Comparison of ENCODE assay signal across 19 cellular contexts in genomic region chr3:24123596-24123995, GRCh38.
A peak's percentile ranks its signal among the peaks of the same experiment; 100 is the strongest.
DNase-seq lines count a peak whose midpoint lies in the region; ATAC-seq, FAIRE-seq and TF ChIP-seq lines count a peak whose summit lies in the region.
"Had no signal": no experiment of that assay in that cellular context is flagged by ENCODE, and none has a peak within 500 bp of the region (broad histone marks: within the 10 kb centered on the region; RNA-seq: fewer than 3 reads in every experiment).

No MANE protein-coding gene starts in this region.

- peak overlapping the region; percentile 35 for H3K9ac ChIP-seq in adipocyte (ENCODE audit: low read length)

- H3K27ac Mint-ChIP-seq in activated CD8-positive, alpha-beta memory T cell treated with anti-CD3 and anti-CD28 coated beads, Interleukin-2, amount 10 ng/mL, durations not matched to agents 7 days and 5 days: no peak overlapping the region
- H3K27ac Mint-ChIP-seq in activated naive CD8-positive, alpha-beta T cell treated with anti-CD3 and anti-CD28 coated beads, Interleukin-2, amount 50 U/mL, for 24 hours: no peak overlapping the region
- H3K27ac Mint-ChIP-seq: activated T-helper 17 cell treated with anti-CD3 and anti-CD28 coated beads, Interleukin-2, amount 50 U/mL, for 72 hours; CD4-positive, CD25-positive, alpha-beta regulatory T cell; WTC11 had no signal

- H3K9me3 Mint-ChIP-seq in activated CD8-positive, alpha-beta memory T cell treated with anti-CD3 and anti-CD28 coated beads, Interleukin-2, amount 10 ng/mL, durations not matched to agents 7 days and 5 days (ENCODE audit: low read depth): no peaks in the 10 kb centered on the region
- no peaks in the 10 kb centered on the region for H3K9me3 Mint-ChIP-seq in activated naive CD8-positive, alpha-beta T cell treated with anti-CD3 and anti-CD28 coated beads, Interleukin-2, amount 50 U/mL, for 24 hours
- H3K9me3 Mint-ChIP-seq: activated T-helper 17 cell treated with anti-CD3 and anti-CD28 coated beads, Interleukin-2, amount 50 U/mL, for 72 hours; WTC11 had no signal

- no peak overlapping the region for H3K4me3 ChIP-seq in HEK293 (ENCODE audit: low read depth, low read length)
- H3K4me3 ChIP-seq in adipocyte (ENCODE audit: low read length): no peak overlapping the region
- H3K4me3 ChIP-seq in gastroesophageal sphincter: no peak overlapping the region
- H3K4me3 ChIP-seq: esophagus squamous epithelium, left lung, pancreas, skin epidermis, transverse colon had no signal

- CTCF ChIA-PET in HEK293 (lab: Yijun Ruan, JAX): no interaction called here
- CTCF ChIA-PET in activated CD8-positive, alpha-beta memory T cell treated with anti-CD3 and anti-CD28 coated beads, Interleukin-2, amount 10 ng/mL, durations not matched to agents 7 days and 5 days (lab: Charles Lee): no interaction called here

- H3K4me1 Mint-ChIP-seq in activated CD8-positive, alpha-beta memory T cell treated with anti-CD3 and anti-CD28 coated beads, Interleukin-2, amount 10 ng/mL, durations not matched to agents 7 days and 5 days: no peaks in the 10 kb centered on the region
- H3K4me1 Mint-ChIP-seq in activated naive CD8-positive, alpha-beta T cell treated with anti-CD3 and anti-CD28 coated beads, Interleukin-2, amount 50 U/mL, for 24 hours: peaks cover 3% of the 10 kb centered on the region
- H3K4me1 Mint-ChIP-seq: activated T-helper 17 cell treated with anti-CD3 and anti-CD28 coated beads, Interleukin-2, amount 50 U/mL, for 72 hours; CD4-positive, CD25-positive, alpha-beta regulatory T cell had no signal

- H3K36me3 Mint-ChIP-seq in activated CD8-positive, alpha-beta memory T cell treated with anti-CD3 and anti-CD28 coated beads, Interleukin-2, amount 10 ng/mL, durations not matched to agents 7 days and 5 days: no peaks in the 10 kb centered on the region
- H3K36me3 Mint-ChIP-seq in activated naive CD8-positive, alpha-beta T cell treated with anti-CD3 and anti-CD28 coated beads, Interleukin-2, amount 50 U/mL, for 24 hours (ENCODE audit: low read depth): no peaks in the 10 kb centered on the region
- H3K36me3 Mint-ChIP-seq: CD4-positive, CD25-positive, alpha-beta regulatory T cell; WTC11 had no signal

- H3K9me3 ChIP-seq in HEK293 (ENCODE audit: control insufficient read depth, insufficient read depth, low read depth, low read length) (no peaks in the 10 kb centered on the region), adipocyte (ENCODE audit: control insufficient read depth, low read length) (no peaks in the 10 kb centered on the region), gastroesophageal sphincter (no peaks in the 10 kb centered on the region)
- H3K9me3 ChIP-seq: esophagus squamous epithelium, left lung, pancreas, transverse colon had no signal

- 71% methylated on average over 1 of the region's 1 CpG; no CpG with 5 or more reads in 1 of the 2 donors for WGBS in gastroesophageal sphincter (ENCODE audit: low coverage in 1 of 2), 2 donors

- no peak for ATAC-seq in gastroesophageal sphincter
- ATAC-seq in activated CD8-positive, alpha-beta memory T cell treated with anti-CD3 and anti-CD28 coated beads, Interleukin-2, amount 10 ng/mL, durations not matched to agents 7 days and 5 days: no peak
- ATAC-seq in activated naive CD8-positive, alpha-beta T cell treated with anti-CD3 and anti-CD28 coated beads, Interleukin-2, amount 50 U/mL, for 24 hours: no peak
- ATAC-seq in GM18909 (IDR thresholded peaks at IDR 0.05; ENCODE audit: poor library complexity, unreplicated experiment): no peak
- ATAC-seq: activated T-helper 17 cell treated with anti-CD3 and anti-CD28 coated beads, Interleukin-2, amount 50 U/mL, for 72 hours; left lung; pancreas; WTC11 had no signal

- H3K36me3 ChIP-seq in HEK293 (ENCODE audit: control insufficient read depth in 2 of 2, insufficient read depth in 1 of 2, low read length in 2 of 2) (no peaks in the 10 kb centered on the region), adipocyte (ENCODE audit: control insufficient read depth, insufficient read depth, low read length, severe bottlenecking) (peaks cover 5% of the 10 kb centered on the region), gastroesophageal sphincter (peaks cover 0 to 22% of the 10 kb centered on the region in 2 donors)
- H3K36me3 ChIP-seq: left lung, pancreas, transverse colon had no signal

- no peaks in the 10 kb centered on the region for H3K4me1 ChIP-seq in HEK293 (ENCODE audit: control insufficient read depth, insufficient read depth, low read length)
- H3K4me1 ChIP-seq in adipocyte (ENCODE audit: control insufficient read depth, insufficient read depth, low read length): peaks cover 42% of the 10 kb centered on the region
- peaks cover 0 to 31% (median 0%) of the 10 kb centered on the region in 3 donors for H3K4me1 ChIP-seq in gastroesophageal sphincter
- H3K4me1 ChIP-seq: left lung, pancreas, transverse colon had no signal

- peak; percentile 56 for DNase-seq in adipocyte (ENCODE audit: low read depth)
- DNase-seq in urothelium cell line (ENCODE audit: low spot score): peak; percentile 42
- DNase-seq in NCI-H2196 treated with DMSO at 0.1 percent for 48 hours (lab: John Stamatoyannopoulos, UW; ENCODE audit: unreplicated experiment): no peak
- no peak for DNase-seq in activated CD8-positive, alpha-beta memory T cell treated with anti-CD3 and anti-CD28 coated beads, Interleukin-2, amount 10 ng/mL, durations not matched to agents 7 days and 5 days
- no peak for DNase-seq in activated naive CD8-positive, alpha-beta T cell treated with anti-CD3 and anti-CD28 coated beads, Interleukin-2, amount 50 U/mL, for 24 hours
- DNase-seq: CD4-positive, CD25-positive, alpha-beta regulatory T cell; esophagus squamous epithelium; GOT3; left lung; NCI-H1436 treated with DMSO at 0.1 percent for 48 hours; pancreas; Right ventricle myocardium superior; transverse colon had no signal

- no peak for TF ChIP-seq POLR2A in gastroesophageal sphincter (IDR thresholded peaks at IDR 0.05)

- H3K27me3 ChIP-seq in adipocyte (replicated peaks; ENCODE audit: control insufficient read depth, insufficient read depth, low read length): no peaks in the 10 kb centered on the region
- H3K27me3 ChIP-seq in gastroesophageal sphincter: no peaks in the 10 kb centered on the region
- H3K27me3 ChIP-seq: esophagus squamous epithelium, left lung, pancreas, transverse colon had no signal

- no peak for FAIRE-seq in urothelium cell line (lab: Jason Lieb, UNC)
- FAIRE-seq: pancreas had no signal

- no peaks in the 10 kb centered on the region for H3K27me3 Mint-ChIP-seq in activated CD8-positive, alpha-beta memory T cell treated with anti-CD3 and anti-CD28 coated beads, Interleukin-2, amount 10 ng/mL, durations not matched to agents 7 days and 5 days
- H3K27me3 Mint-ChIP-seq in activated naive CD8-positive, alpha-beta T cell treated with anti-CD3 and anti-CD28 coated beads, Interleukin-2, amount 50 U/mL, for 24 hours: no peaks in the 10 kb centered on the region
- H3K27me3 Mint-ChIP-seq: activated T-helper 17 cell treated with anti-CD3 and anti-CD28 coated beads, Interleukin-2, amount 50 U/mL, for 72 hours; CD4-positive, CD25-positive, alpha-beta regulatory T cell had no signal

- H3K4me3 Mint-ChIP-seq in activated CD8-positive, alpha-beta memory T cell treated with anti-CD3 and anti-CD28 coated beads, Interleukin-2, amount 10 ng/mL, durations not matched to agents 7 days and 5 days: no peak overlapping the region
- H3K4me3 Mint-ChIP-seq in activated naive CD8-positive, alpha-beta T cell treated with anti-CD3 and anti-CD28 coated beads, Interleukin-2, amount 50 U/mL, for 24 hours: no peak overlapping the region
- H3K4me3 Mint-ChIP-seq: activated T-helper 17 cell treated with anti-CD3 and anti-CD28 coated beads, Interleukin-2, amount 50 U/mL, for 72 hours; CD4-positive, CD25-positive, alpha-beta regulatory T cell; WTC11 had no signal

- H3K27ac ChIP-seq in HEK293 (ENCODE audit: extremely low read depth, low read depth, low read length) (no peak overlapping the region), gastroesophageal sphincter (peak overlapping the region in 3 of 4 donors; percentile 34 to 79 (median 74))
- H3K27ac ChIP-seq: left lung, pancreas, transverse colon had no signal

- TF ChIP-seq EP300 in gastroesophageal sphincter (IDR thresholded peaks at IDR 0.05): no peak

- TF ChIP-seq CTCF in HEK293 (tag by site-specific recombination; IDR thresholded peaks at IDR 0.05) (no peak), gastroesophageal sphincter (IDR thresholded peaks at IDR 0.05) (no peak)

- POLR2A ChIA-PET in HEK293 (lab: Yijun Ruan, JAX): no interaction called here

TF ChIP-seq in HEK293, 187 proteins besides CTCF, POLR2A, EP300 and RAD21:
- TF ChIP-seq ELK4 (IDR thresholded peaks at IDR 0.05; ENCODE audit: borderline replicate concordance, low read depth, low read length): no peak
- TF ChIP-seq GLIS1 (tag by site-specific recombination; IDR thresholded peaks at IDR 0.05): peak; percentile 46
- no peak for TF ChIP-seq ZNF248 (tag by site-specific recombination; IDR thresholded peaks at IDR 0.05)

Comparison
In these comparisons a context has a peak if more than half of its experiments do, and no peak if none do; other contexts are left out.
1. DNase-seq: peak in adipocyte (single experiment) and urothelium cell line (single experiment); none in NCI-H2196 treated with DMSO at 0.1 percent for 48 hours (single experiment), activated CD8-positive, alpha-beta memory T cell treated with anti-CD3 and anti-CD28 coated beads, Interleukin-2, amount 10 ng/mL, durations not matched to agents 7 days and 5 days (single experiment) and activated naive CD8-positive, alpha-beta T cell treated with anti-CD3 and anti-CD28 coated beads, Interleukin-2, amount 50 U/mL, for 24 hours (single experiment).